14 cellular contexts compared by ENCODE assay signal in genomic region chr13:109309625-109310363, GRCh38.
DNase-seq lines count a peak whose midpoint lies in the region; ATAC-seq and TF ChIP-seq lines count a peak whose summit lies in the region.
"Had no signal": no experiment of that assay in that cellular context is flagged by ENCODE, and none has a peak within 500 bp of the region (broad histone marks: within the 10 kb centered on the region; RNA-seq: fewer than 3 reads in every experiment).

No MANE protein-coding gene starts in this region.

- no peaks in the 10 kb centered on the region for H3K27me3 ChIP-seq in left lung
- H3K27me3 ChIP-seq: heart left ventricle, neural progenitor cell, right atrium auricular region had no signal

- H3K4me3 ChIP-seq in left lung: no peak overlapping the region
- H3K4me3 ChIP-seq: heart left ventricle, neural progenitor cell, right atrium auricular region had no signal

- TF ChIP-seq CTCF in 22Rv1 (IDR thresholded peaks at IDR 0.05) (no peak), left lung (IDR thresholded peaks at IDR 0.05) (no peak)

- peak; percentile 74 for ATAC-seq in left lung
- no peak for ATAC-seq in GM21576 (IDR thresholded peaks at IDR 0.05; ENCODE audit: unreplicated experiment)
- ATAC-seq: heart left ventricle had no signal

- no peaks in the 10 kb centered on the region for H3K4me1 ChIP-seq in left lung
- H3K4me1 ChIP-seq: heart left ventricle, neural progenitor cell, right atrium auricular region had no signal

- H3K9me3 ChIP-seq in left lung: no peaks in the 10 kb centered on the region
- H3K9me3 ChIP-seq: heart left ventricle, right atrium auricular region had no signal

- no peaks in the 10 kb centered on the region for H3K36me3 ChIP-seq in left lung
- H3K36me3 ChIP-seq: heart left ventricle, neural progenitor cell, right atrium auricular region had no signal

- H3K27ac ChIP-seq in 22Rv1: peak overlapping the region; percentile 64
- no peak overlapping the region for H3K27ac ChIP-seq in left lung
- H3K27ac ChIP-seq: heart left ventricle, neural progenitor cell, right atrium auricular region had no signal

- intact Hi-C loops in left lung (cut with DNase I): no loop called here

- DNase-seq in NCI-H1417 treated with DMSO at 0.1 percent for 48 hours (lab: John Stamatoyannopoulos, UW) (peak; percentile 92), NCI-H774 (lab: John Stamatoyannopoulos, UW) (peak; percentile 88), left lung (no peak), NCI-H1694 treated with DMSO at 0.1 percent for 48 hours (lab: John Stamatoyannopoulos, UW) (no peak), activated gamma-delta T cell treated with Interleukin-2 at 50 U/mL for 16 hours (no peak), ecto neural progenitor cell (ENCODE audit: low spot score) (no peak)
- DNase-seq: activated CD4-positive, CD25-positive, alpha-beta regulatory T cell treated with anti-CD3 and anti-CD28 coated beads, Interleukin-2, amount 50 U/mL, for 72 hours; heart left ventricle; NCI-H2171; stimulated activated naive CD4-positive, alpha-beta T cell treated with Interleukin-2 at 50 U/mL for 16 hours had no signal

Comparison
In these comparisons a context has a peak if more than half of its experiments do, and no peak if none do; other contexts are left out.
1. DNase-seq: peak in NCI-H1417 treated with DMSO at 0.1 percent for 48 hours (single experiment) and NCI-H774 (single experiment); none in left lung (0 of 2), NCI-H1694 treated with DMSO at 0.1 percent for 48 hours (single experiment), activated gamma-delta T cell treated with Interleukin-2 at 50 U/mL for 16 hours (single experiment) and ecto neural progenitor cell (single experiment).